In genomic region chr14:103770500-103770899, GRCh38 we compare ENCODE assay signal across 23 cellular contexts. TPM values are rescaled to one million over a fixed set of nuclear protein-coding genes. Genes with fewer than 3 reads are reported as not detected.
DNase-seq lines count a peak whose midpoint lies in the region; ATAC-seq and TF ChIP-seq lines count a peak whose summit lies in the region.
"Had no signal": no experiment of that assay in that cellular context is flagged by ENCODE, and none has a peak within 500 bp of the region (broad histone marks: within the 10 kb centered on the region; RNA-seq: fewer than 3 reads in every experiment).

No MANE protein-coding gene starts in this region.

- no peaks in the 10 kb centered on the region for H3K9me2 ChIP-seq in SK-N-SH

- no peaks in the 10 kb centered on the region for H3K27me3 ChIP-seq in right atrium auricular region
- no peaks in the 10 kb centered on the region for H3K27me3 ChIP-seq in thyroid gland
- H3K27me3 ChIP-seq in SK-N-SH (ENCODE audit: insufficient read depth) = no peaks in the 10 kb centered on the region
- H3K27me3 ChIP-seq: BE2C, BLaER1 had no signal

- POLR2A ChIA-PET in SK-N-SH (lab: Yijun Ruan, JAX) = no interaction called here

- H3F3A ChIP-seq in SK-N-SH (replicated peaks; ENCODE audit: insufficient read depth) = no peaks in the 10 kb centered on the region

- H3K79me2 ChIP-seq in SK-N-SH (ENCODE audit: insufficient read depth) = no peaks in the 10 kb centered on the region

- H3K36me3 ChIP-seq in right atrium auricular region (peaks cover 7% of the 10 kb centered on the region), thyroid gland (no peaks in the 10 kb centered on the region), SK-N-SH (replicated peaks in 1 of 2; ENCODE audit: control insufficient read depth in 1 of 2, insufficient read depth in 2 of 2, low read length in 1 of 2) (peaks cover 0 to 11% of the 10 kb centered on the region in 2 experiments)

- H3K27ac ChIP-seq in right atrium auricular region = peak overlapping the region; percentile 10 to 27
- H3K27ac ChIP-seq in thyroid gland = peak overlapping the region in 2 of 3 donors; percentile 20 to 34
- H3K27ac ChIP-seq in SK-N-SH (ENCODE audit: low read depth in 2 of 2, low read length in 1 of 2) = no peak overlapping the region
- H3K27ac ChIP-seq: BLaER1 had no signal

- no peak for TF ChIP-seq EP300 in SK-N-SH (IDR thresholded peaks at IDR 0.05; ENCODE audit: borderline replicate concordance in 1 of 2, low read depth in 1 of 2, low read length in 1 of 2)

- CTCF ChIA-PET in SK-N-SH (lab: Yijun Ruan, JAX) = interaction anchor here (0.6 kb wide), 1 partner anchor 421 kb away, joined by 4 read pairs; no protein-coding TSS in a partner anchor

- intact Hi-C loops in Right ventricle myocardium superior (cut with DNase I) (no loop called here), thyroid gland (cut with DNase I) (no loop called here)

- no peak overlapping the region for H3K4me2 ChIP-seq in SK-N-SH
- H3K4me2 ChIP-seq: BLaER1 had no signal

- H3K4me1 ChIP-seq in right atrium auricular region (peaks cover 0 to 5% of the 10 kb centered on the region in 2 donors), thyroid gland (peaks cover 22 to 27% of the 10 kb centered on the region in 2 donors), SK-N-SH (ENCODE audit: control insufficient read depth in 1 of 2, insufficient read depth in 2 of 2, low read depth in 1 of 2, low read length in 1 of 2) (no peaks in the 10 kb centered on the region)
- H3K4me1 ChIP-seq: BE2C, BLaER1 had no signal

- WGBS in thyroid gland, 2 donors = 95 to 96% methylated on average over 2 of the region's 2 CpGs
- WGBS in SK-N-SH (ENCODE audit: low lambda C conversion rate) = 82% methylated on average over 2 of the region's 2 CpGs

- no peaks in the 10 kb centered on the region for H3K9me3 ChIP-seq in right atrium auricular region
- H3K9me3 ChIP-seq in thyroid gland = no peaks in the 10 kb centered on the region
- H3K9me3 ChIP-seq in SK-N-SH = no peaks in the 10 kb centered on the region
- H3K9me3 ChIP-seq: BE2C had no signal

- H3K9ac ChIP-seq in SK-N-SH = no peak overlapping the region
- H3K9ac ChIP-seq: BLaER1 had no signal

- no peak overlapping the region for H3K4me3 ChIP-seq in right atrium auricular region
- H3K4me3 ChIP-seq in epithelial cell of proximal tubule (ENCODE audit: low read depth, low read length) = no peak overlapping the region
- H3K4me3 ChIP-seq in thyroid gland (replicated peaks in 1 of 3) = no peak overlapping the region
- no peak overlapping the region for H3K4me3 ChIP-seq in SK-N-SH (ENCODE audit: low read depth in 2 of 2, low read length in 1 of 2)
- H3K4me3 ChIP-seq: BLaER1, GM12878 had no signal

- no peak for TF ChIP-seq RAD21 in SK-N-SH (IDR thresholded peaks at IDR 0.05; ENCODE audit: low read length)

- TF ChIP-seq POLR2A in thyroid gland (IDR thresholded peaks at IDR 0.05) = no peak

- no peaks in the 10 kb centered on the region for H4K20me1 ChIP-seq in SK-N-SH (ENCODE audit: insufficient read depth)
- H4K20me1 ChIP-seq: BLaER1 had no signal

- TF ChIP-seq CTCF in right atrium auricular region (IDR thresholded peaks at IDR 0.05) (no peak), epithelial cell of proximal tubule (conservative IDR thresholded peaks at IDR 0.05; ENCODE audit: low read depth, low read length) (peak; percentile 8), thyroid gland (IDR thresholded peaks at IDR 0.05) (no peak), SK-N-SH (IDR thresholded peaks at IDR 0.05) (no peak)

- ATAC-seq in Right ventricle myocardium superior (ENCODE audit: poor library complexity) (no peak), GM21526 (IDR thresholded peaks at IDR 0.05; ENCODE audit: low FRiP score, unreplicated experiment) (no peak)
- ATAC-seq: GM12878 had no signal

- H2AFZ ChIP-seq in SK-N-SH (ENCODE audit: low read depth) = no peak overlapping the region

- no peak for DNase-seq in right atrium auricular region (ENCODE audit: low spot score)
- DNase-seq in Right ventricle myocardium superior = no peak
- no peak for DNase-seq in epithelial cell of proximal tubule (ENCODE audit: low read depth)
- DNase-seq in thyroid gland = no peak
- no peak for DNase-seq in SK-N-SH
- DNase-seq: 8988T; ACHN; BE2C; C1 segment of cervical spinal cord; CD4-positive, alpha-beta memory T cell; CD4-positive, CD25-positive, alpha-beta regulatory T cell; CD8-positive, alpha-beta memory T cell; COR-L47; DMS 273 treated with DMSO at 0.1 percent for 48 hours; DMS153; DMS53; DMS79; DND-41; EL; GDM1 had no signal

TF ChIP-seq in SK-N-SH, 30 proteins besides CTCF, POLR2A, EP300 and RAD21:
- TF ChIP-seq FOXM1 (IDR thresholded peaks at IDR 0.05; ENCODE audit: low read depth) (no peak), MXI1 (IDR thresholded peaks at IDR 0.05; ENCODE audit: low read depth, low read length) (no peak)

RNA-seq across cellular contexts. Expression of gene ZFYVE21, which starts 54.9 kb away (rescaled TPM):
- total RNA-seq in right atrium auricular region (10 to 100 TPM; 43.7 to 71.6 TPM), Right ventricle myocardium superior (46.2 TPM), epithelial cell of proximal tubule (74.1 and 110 TPM in 2 replicates), thyroid gland (100 to 1,000 TPM; 113 to 167 (median 131) TPM)
- polyA plus RNA-seq in SK-N-SH (2012; rRNA removed) = 82.1 and 85.3 TPM in 2 replicates
- 71.0 and 86.0 TPM in 2 replicates for polyA plus RNA-seq in SK-N-SH (2012; cell fraction: cytosol; rRNA removed)
- 71.2 and 81.9 TPM in 2 replicates for polyA plus RNA-seq in SK-N-SH (2012; cell fraction: nucleus; rRNA removed)

RNA-seq across cellular contexts. Expression of gene XRCC3, which starts 55.2 kb away (rescaled TPM):
- total RNA-seq in right atrium auricular region = 1 to 10 TPM; 2.1 to 3.6 TPM
- 2.6 TPM for total RNA-seq in Right ventricle myocardium superior
- 32.5 and 55.0 TPM in 2 replicates for total RNA-seq in epithelial cell of proximal tubule
- 10 to 100 TPM in 1 of 4 donors, 1 to 10 TPM in 3; 3.3 to 15.7 (median 7.9) TPM for total RNA-seq in thyroid gland
- polyA plus RNA-seq in SK-N-SH (2012; rRNA removed) = 10.7 and 11.7 TPM in 2 replicates
- polyA plus RNA-seq in SK-N-SH (2012; cell fraction: cytosol; rRNA removed) = 5.0 and 8.3 TPM in 2 replicates
- 33.8 and 34.4 TPM in 2 replicates for polyA plus RNA-seq in SK-N-SH (2012; cell fraction: nucleus; rRNA removed)

Comparison
In these comparisons a context has a peak if more than half of its experiments do, and no peak if none do; other contexts are left out.
1. H3K27ac ChIP-seq: peak in right atrium auricular region (2 of 2) and thyroid gland (2 of 3); none in SK-N-SH (0 of 2).